In genomic region chr4:106497271-106497670, GRCh38 we compare ENCODE assay signal across 24 cellular contexts.
"Had no signal": no experiment of that assay in that cellular context is flagged by ENCODE, and none has a peak within 500 bp of the region (broad histone marks: within the 10 kb centered on the region; RNA-seq: fewer than 3 reads in every experiment).

No MANE protein-coding gene starts in this region.

- H3K4me3 ChIP-seq: adrenal gland, SJCRH30 had no signal

- H3K36me3 ChIP-seq: adrenal gland, SJCRH30 had no signal

- H3K27me3 ChIP-seq: adrenal gland, SJCRH30 had no signal

- H3K9me3 ChIP-seq: adrenal gland, SJCRH30 had no signal

- H3K27ac ChIP-seq: adrenal gland, RWPE1, SJCRH30 had no signal

- DNase-seq: activated CD4-positive, alpha-beta memory T cell treated with anti-CD3 and anti-CD28 coated beads for 36 hours; activated CD4-positive, alpha-beta T cell treated with anti-CD3 and anti-CD28 coated beads, Interleukin-2, amount 10 ng/mL, durations not matched to agents 24 days and 14 days; activated CD4-positive, CD25-positive, alpha-beta regulatory T cell treated with anti-CD3 and anti-CD28 coated beads, Interleukin-2, amount 50 U/mL, for 72 hours; activated CD8-positive, alpha-beta memory T cell treated with anti-CD3 and anti-CD28 coated beads for 24 hours; activated gamma-delta T cell; activated naive CD4-positive, alpha-beta T cell treated with anti-CD3 and anti-CD28 coated beads, Interleukin-2, amount 10 ng/mL, durations not matched to agents 7 days and 5 days; activated naive CD8-positive, alpha-beta T cell treated with anti-CD3 and anti-CD28 coated beads for 36 hours; activated T-cell treated with anti-CD3 and anti-CD28 coated beads, Interleukin-2, amount 50 U/mL, for 4 hours; adrenal gland; anterior cingulate cortex; cerebellar nuclear complex; KG1; NCI-H1092; NCI-H1417; NCI-H1930; NCI-H2107; NCI-H2171 treated with DMSO at 0.1 percent for 48 hours; NCI-H226; NCI-H526 treated with DMSO at 0.1 percent for 48 hours; NCI-H82; OCI-M1; Right ventricle myocardium superior; SJCRH30 had no signal

- H3K4me1 ChIP-seq: adrenal gland, SJCRH30 had no signal
